Comparison of ENCODE assay signal across 13 cellular contexts in genomic region chr9:97714435-97714834, GRCh38. TPM values are rescaled to one million over a fixed set of nuclear protein-coding genes. Genes with fewer than 3 reads are reported as not detected.
DNase-seq lines count a peak whose midpoint lies in the region; ATAC-seq and TF ChIP-seq lines count a peak whose summit lies in the region.
"Had no signal": no experiment of that assay in that cellular context is flagged by ENCODE, and none has a peak within 500 bp of the region (broad histone marks: within the 10 kb centered on the region; RNA-seq: fewer than 3 reads in every experiment).

No MANE protein-coding gene starts in this region.

- POLR2A ChIA-PET in CD4-positive, alpha-beta memory T cell (lab: Charles Lee; ENCODE audit: partially characterized antibody), result interaction anchor here (0.7 to 1.1 kb wide), 4 partner anchors 9 to 208 kb away, joined by 3 to 4 read pairs (median 3); partner anchors contain the start of gene TRMO
- POLR2A ChIA-PET in activated naive CD8-positive, alpha-beta T cell treated with anti-CD3 and anti-CD28 coated beads, Interleukin-2, amount 10 ng/mL, durations not matched to agents 7 days and 5 days (lab: Charles Lee), result interaction anchor here (1.1 kb wide), 1 partner anchor 207 kb away, joined by 3 read pairs; the partner anchor contains the start of gene TRMO

- ATAC-seq in activated naive CD8-positive, alpha-beta T cell treated with anti-CD3 and anti-CD28 coated beads, Interleukin-2, amount 10 ng/mL, durations not matched to agents 7 days and 5 days (ENCODE audit: low read depth), result no peak
- ATAC-seq in HG03442 (IDR thresholded peaks at IDR 0.05; ENCODE audit: unreplicated experiment), result no peak

- peaks cover 0 to 3% of the 10 kb centered on the region in 2 donors for H3K36me3 Mint-ChIP-seq in CD4-positive, alpha-beta memory T cell
- no peaks in the 10 kb centered on the region for H3K36me3 Mint-ChIP-seq in activated naive CD8-positive, alpha-beta T cell treated with anti-CD3 and anti-CD28 coated beads, Interleukin-2, amount 10 ng/mL, durations not matched to agents 7 days and 5 days
- no peaks in the 10 kb centered on the region for H3K36me3 Mint-ChIP-seq in osteocyte (ENCODE audit: unreplicated experiment)

- H3K4me1 ChIP-seq in CD4-positive, alpha-beta memory T cell (ENCODE audit: insufficient read depth, low read length), result peaks cover 25% of the 10 kb centered on the region
- H3K4me1 ChIP-seq in ascending aorta, result no peaks in the 10 kb centered on the region
- H3K4me1 ChIP-seq: adrenal gland had no signal

- no peaks in the 10 kb centered on the region for H3K36me3 ChIP-seq in CD4-positive, alpha-beta memory T cell (ENCODE audit: insufficient read depth, low read length)
- H3K36me3 ChIP-seq in ascending aorta, result no peaks in the 10 kb centered on the region
- H3K36me3 ChIP-seq: adrenal gland had no signal

- H3K9me3 ChIP-seq in CD4-positive, alpha-beta memory T cell (ENCODE audit: control insufficient read depth in 1 of 2, low read length in 2 of 2), result no peaks in the 10 kb centered on the region
- H3K9me3 ChIP-seq in ascending aorta, result no peaks in the 10 kb centered on the region
- H3K9me3 ChIP-seq: adrenal gland had no signal

- peak overlapping the region in 5 of 8 donors; percentile 5 to 64 (median 42) for H3K4me3 Mint-ChIP-seq in CD4-positive, alpha-beta memory T cell
- peak overlapping the region; percentile 41 for H3K4me3 Mint-ChIP-seq in activated naive CD8-positive, alpha-beta T cell treated with anti-CD3 and anti-CD28 coated beads, Interleukin-2, amount 10 ng/mL, durations not matched to agents 7 days and 5 days
- H3K4me3 Mint-ChIP-seq in osteocyte (ENCODE audit: unreplicated experiment), result no peak overlapping the region

- peak overlapping the region in 1 of 7 donors; percentile 71 for H3K27ac Mint-ChIP-seq in CD4-positive, alpha-beta memory T cell
- H3K27ac Mint-ChIP-seq in activated naive CD8-positive, alpha-beta T cell treated with anti-CD3 and anti-CD28 coated beads, Interleukin-2, amount 10 ng/mL, durations not matched to agents 7 days and 5 days, result no peak overlapping the region
- no peak overlapping the region for H3K27ac Mint-ChIP-seq in osteocyte (ENCODE audit: unreplicated experiment)

- peaks cover 0 to 3% of the 10 kb centered on the region in 2 donors for H3K27me3 Mint-ChIP-seq in CD4-positive, alpha-beta memory T cell
- H3K27me3 Mint-ChIP-seq in activated naive CD8-positive, alpha-beta T cell treated with anti-CD3 and anti-CD28 coated beads, Interleukin-2, amount 10 ng/mL, durations not matched to agents 7 days and 5 days, result peaks cover 22% of the 10 kb centered on the region
- peaks cover 31% of the 10 kb centered on the region for H3K27me3 Mint-ChIP-seq in osteocyte (ENCODE audit: unreplicated experiment)

- no peak overlapping the region for H3K4me3 ChIP-seq in CD4-positive, alpha-beta memory T cell (ENCODE audit: low read length in 2 of 2)
- H3K4me3 ChIP-seq in ascending aorta, result no peak overlapping the region
- H3K4me3 ChIP-seq: adrenal gland, smooth muscle cell had no signal

- peak in 1 of 5 donors; percentile 16 for DNase-seq in CD4-positive, alpha-beta memory T cell
- peak; percentile 58 for DNase-seq in HPDE6-E6E7 (ENCODE audit: extremely low spot score)
- no peak for DNase-seq in activated naive CD8-positive, alpha-beta T cell treated with anti-CD3 and anti-CD28 coated beads, Interleukin-2, amount 10 ng/mL, durations not matched to agents 7 days and 5 days
- DNase-seq in kidney glomerular epithelial cell (lab: John Stamatoyannopoulos, UW), result peak; percentile 56
- DNase-seq in ascending aorta (ENCODE audit: low spot score in 2 of 2), result no peak
- no peak for DNase-seq in HuH-7 (ENCODE audit: low spot score)
- no peak for DNase-seq in osteocyte (ENCODE audit: extremely low spot score, unreplicated experiment)
- DNase-seq: activated CD4-positive, alpha-beta T cell treated with anti-CD3 and anti-CD28 coated beads, Interleukin-2, amount 50 U/mL, for 1 hour; adrenal gland; erythroblast; NCI-H1092 had no signal

- CTCF ChIA-PET in CD4-positive, alpha-beta memory T cell (lab: Charles Lee; ENCODE audit: partially characterized antibody), result interaction anchor here (0.7 to 5.4 kb wide), 6 partner anchors 9 to 321 kb away, joined by 3 to 32 read pairs (median 3); no protein-coding TSS in a partner anchor

- no peak for TF ChIP-seq CTCF in ascending aorta (IDR thresholded peaks at IDR 0.05)
- TF ChIP-seq CTCF in osteocyte (IDR thresholded peaks at IDR 0.05), result no peak

- peaks cover 15 to 27% (median 20%) of the 10 kb centered on the region in 4 donors for H3K4me1 Mint-ChIP-seq in CD4-positive, alpha-beta memory T cell
- peaks cover 27% of the 10 kb centered on the region for H3K4me1 Mint-ChIP-seq in activated naive CD8-positive, alpha-beta T cell treated with anti-CD3 and anti-CD28 coated beads, Interleukin-2, amount 10 ng/mL, durations not matched to agents 7 days and 5 days
- H3K4me1 Mint-ChIP-seq in osteocyte (ENCODE audit: unreplicated experiment), result peaks cover 8% of the 10 kb centered on the region

- H3K27ac ChIP-seq in CD4-positive, alpha-beta memory T cell (ENCODE audit: low read depth, low read length), result no peak overlapping the region
- no peak overlapping the region for H3K27ac ChIP-seq in ascending aorta
- H3K27ac ChIP-seq: adrenal gland had no signal

- intact Hi-C loops in CD4-positive, alpha-beta memory T cell (cut with micrococcal nuclease), result loop anchor here (5.0 kb wide), 1 partner anchor 88 kb away; no protein-coding TSS in a partner anchor
- intact Hi-C loops in ascending aorta (cut with DNase I), result loop anchor here (5.0 kb wide), 1 partner anchor 548 kb away; no protein-coding TSS in a partner anchor

- H3K9me3 Mint-ChIP-seq in CD4-positive, alpha-beta memory T cell, result peaks cover 0 to 2% (median 0%) of the 10 kb centered on the region in 8 donors
- H3K9me3 Mint-ChIP-seq in activated naive CD8-positive, alpha-beta T cell treated with anti-CD3 and anti-CD28 coated beads, Interleukin-2, amount 10 ng/mL, durations not matched to agents 7 days and 5 days, result no peaks in the 10 kb centered on the region
- no peaks in the 10 kb centered on the region for H3K9me3 Mint-ChIP-seq in osteocyte (ENCODE audit: unreplicated experiment)

- no peaks in the 10 kb centered on the region for H3K27me3 ChIP-seq in CD4-positive, alpha-beta memory T cell (ENCODE audit: insufficient read depth, low read length)
- no peaks in the 10 kb centered on the region for H3K27me3 ChIP-seq in ascending aorta
- H3K27me3 ChIP-seq: adrenal gland had no signal

RNA-seq across cellular contexts. Expression of gene XPA, which starts 17.3 kb away (rescaled TPM):
- 10 to 100 TPM; 24.0 to 25.5 TPM for total RNA-seq in CD4-positive, alpha-beta memory T cell
- polyA plus RNA-seq in CD4-positive, alpha-beta memory T cell, result 10 to 100 TPM; 32.3 to 36.2 TPM
- total RNA-seq in activated naive CD8-positive, alpha-beta T cell treated with anti-CD3 and anti-CD28 coated beads, Interleukin-2, amount 10 ng/mL, durations not matched to agents 7 days and 5 days, result 10 to 100 TPM; 15.4 to 18.6 TPM
- total RNA-seq in ascending aorta (3.2 TPM), osteocyte (10.1 and 10.6 TPM in 2 replicates)

Comparison
In these comparisons a context has a peak if more than half of its experiments do, and no peak if none do; other contexts are left out.
1. DNase-seq: peak in HPDE6-E6E7 (single experiment) and kidney glomerular epithelial cell (single experiment); none in activated naive CD8-positive, alpha-beta T cell treated with anti-CD3 and anti-CD28 coated beads, Interleukin-2, amount 10 ng/mL, durations not matched to agents 7 days and 5 days (single experiment), ascending aorta (0 of 2), HuH-7 (single experiment) and osteocyte (single experiment).